In the genomic region with DNA sequence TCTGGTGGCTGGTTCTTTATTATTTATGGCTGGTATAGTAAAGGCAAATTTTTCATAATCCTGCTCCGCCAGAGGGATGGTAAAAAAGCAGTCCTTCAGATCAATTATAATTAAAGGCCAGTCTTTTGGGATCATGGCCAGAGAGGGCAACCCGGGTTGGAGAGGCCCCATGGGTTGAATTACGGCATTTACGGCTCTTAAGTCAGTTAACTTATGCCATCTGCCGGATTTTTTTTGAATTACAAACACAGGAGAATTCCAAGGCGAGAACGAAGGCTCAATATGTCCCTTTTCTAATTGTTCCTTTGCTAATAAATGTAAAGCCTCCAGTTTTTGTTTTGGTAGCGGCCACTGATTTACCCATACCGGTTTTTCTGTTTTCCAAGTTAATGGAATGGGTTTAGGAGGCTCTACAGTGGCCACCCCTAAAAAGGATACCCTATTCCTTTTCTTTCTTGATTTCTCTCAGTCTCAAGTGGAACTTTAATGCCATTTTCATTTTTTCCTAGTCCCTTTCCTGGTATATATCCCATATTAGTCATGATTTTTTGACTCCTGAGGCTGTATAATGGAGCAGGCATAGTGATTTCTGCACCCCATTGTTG, we compare ENCODE assay signal across 9 cellular contexts. TPM values are rescaled to one million over a fixed set of nuclear protein-coding genes. Genes with fewer than 3 reads are reported as not detected.
DNase-seq lines count a peak whose midpoint lies in the region; ATAC-seq and TF ChIP-seq lines count a peak whose summit lies in the region.
"Not testable (repeated sequence)": the region's sequence is repeated elsewhere in the genome, so short reads cannot be mapped to it uniquely, and the experiment has no call there.
"Had no signal": no experiment of that assay in that cellular context is flagged by ENCODE, and none has a peak within 500 bp of the region (broad histone marks: within the 10 kb centered on the region; RNA-seq: fewer than 3 reads in every experiment).

No MANE protein-coding gene starts in this region.

- H3K4me3 ChIP-seq in body of pancreas; foreskin fibroblast (ENCODE audit: low read depth in 1 of 2, low read length in 2 of 2); tibial artery: not testable (repeated sequence)

- ATAC-seq in body of pancreas, result not testable (repeated sequence)

- WGBS in body of pancreas, 2 donors, result 2% methylated on average over 9 of the region's 9 CpGs

- TF ChIP-seq POLR2A in body of pancreas (IDR thresholded peaks at IDR 0.05), result not testable (repeated sequence)

- not testable (repeated sequence) for H3K27ac ChIP-seq in body of pancreas, tibial artery

- peak in 6 of 7 experiments; percentile 27 to 67 (median 44) for TF ChIP-seq CTCF in body of pancreas (IDR thresholded peaks at IDR 0.05)
- peak; percentile 5 for TF ChIP-seq CTCF in foreskin fibroblast (IDR thresholded peaks at IDR 0.05; ENCODE audit: low read depth, low read length)
- peak; percentile 32 to 43 for TF ChIP-seq CTCF in tibial artery (IDR thresholded peaks at IDR 0.05)

- peaks cover 19% of the 10 kb centered on the region for H3K4me1 ChIP-seq in body of pancreas
- H3K4me1 ChIP-seq in tibial artery, result not testable (repeated sequence)

- in situ Hi-C loops in KBM-7 (cut with MboI; ENCODE audit: low pct_unique_long_range_greater_than_20kb, low sequenced_read_pairs), result loop anchor here (25.0 kb wide), 1 partner anchor 309 kb away; a partner anchor contains a TSS

- intact Hi-C loops in body of pancreas (cut with DNase I), result not testable (repeated sequence)
- intact Hi-C loops in tibial artery (cut with DNase I; ENCODE audit: low total_unique reads), result loop anchor here (1.0 kb wide), 1 partner anchor 39 kb away; no protein-coding TSS in a partner anchor

- not testable (repeated sequence) for H3K36me3 ChIP-seq in body of pancreas (replicated peaks in 1 of 2; ENCODE audit: insufficient read depth in 1 of 2, low read depth in 2 of 2); tibial artery

- H3K9me3 ChIP-seq in body of pancreas, tibial artery: not testable (repeated sequence)

- H3K27me3 ChIP-seq in body of pancreas, tibial artery: not testable (repeated sequence)

- peak; percentile 78 for DNase-seq in DMS 273 (lab: John Stamatoyannopoulos, UW; ENCODE audit: unreplicated experiment)
- peak; percentile 51 for DNase-seq in KBM-7
- DNase-seq in NCI-H2227 (lab: John Stamatoyannopoulos, UW; ENCODE audit: unreplicated experiment), result peak; percentile 73
- DNase-seq in SK-N-DZ (ENCODE audit: low spot score), result peak; percentile 52
- DNase-seq in body of pancreas, result peak in 3 of 4 donors; percentile 45 to 63 (median 59)
- DNase-seq in foreskin fibroblast, result peak in 1 of 2 donors; percentile 74
- peak; percentile 59 for DNase-seq in myocyte (ENCODE audit: low read depth)
- peak in 1 of 2 donors; percentile 43 for DNase-seq in tibial artery

RNA-seq across cellular contexts. Expression of a gene that starts 40.3 kb away (rescaled TPM):
- not detected in 2 replicates for polyA plus RNA-seq in SK-N-DZ (2014; cell fraction: cytosol; rRNA removed)
- not detected in 2 replicates for polyA plus RNA-seq in SK-N-DZ (2014; cell fraction: nucleus; rRNA removed)
- total RNA-seq in body of pancreas, result not detected
- total RNA-seq in myocyte, result not detected in 2 replicates
- polyA plus RNA-seq in myocyte (2012), result not detected
- total RNA-seq: right cardiac atrium had no signal
- polyA plus RNA-seq: right cardiac atrium had no signal

RNA-seq across cellular contexts. Expression of a gene that starts 41.3 kb away (rescaled TPM):
- 55.4 and 83.1 TPM in 2 replicates for polyA plus RNA-seq in SK-N-DZ (2014; cell fraction: cytosol; rRNA removed)
- polyA plus RNA-seq in SK-N-DZ (2014; cell fraction: nucleus; rRNA removed), result 110 and 131 TPM in 2 replicates
- total RNA-seq in body of pancreas (10 to 100 TPM; 15.3 to 69.5 TPM), myocyte (0.10 TPM in 1 of 2 replicates, not detected in the other)
- 0.78 TPM for polyA plus RNA-seq in myocyte (2012)

Comparison
In these comparisons a context has a peak if more than half of its experiments do, and no peak if none do; other contexts are left out.
1. RNA of a gene that starts 41.3 kb away (total RNA-seq): 15.3 to 69.5 TPM in body of pancreas; 0.10 TPM in myocyte; every median in the first group is over 10 times any median in the second.
2. Peak in every context shown above with its lines, with median percentiles within 50 percentile points of each other: CTCF ChIP-seq.